Comparison of ENCODE assay signal across 25 cellular contexts in genomic region chr7:14682910-14683465, GRCh38.
"Had no signal": no experiment of that assay in that cellular context is flagged by ENCODE, and none has a peak within 500 bp of the region (broad histone marks: within the 10 kb centered on the region; RNA-seq: fewer than 3 reads in every experiment).

No MANE protein-coding gene starts in this region.

- H3K27ac Mint-ChIP-seq: dendritic cell treated with granulocyte-macrophage colony-stimulating factor and Interleukin-4, amounts not matched to agents 40 ng/mL and 50 ng/mL, for 4 days; effector memory CD8-positive, alpha-beta T cell; endodermal cell had no signal

- H3K9me3 ChIP-seq: colonic mucosa, esophagus muscularis mucosa, esophagus squamous epithelium, gastrocnemius medialis, gastroesophageal sphincter, heart left ventricle, heart right ventricle had no signal

- H3K27me3 Mint-ChIP-seq: effector memory CD8-positive, alpha-beta T cell had no signal

- H3K9me3 Mint-ChIP-seq: dendritic cell treated with granulocyte-macrophage colony-stimulating factor and Interleukin-4, amounts not matched to agents 40 ng/mL and 50 ng/mL, for 4 days; effector memory CD8-positive, alpha-beta T cell; endodermal cell had no signal

- ATAC-seq: effector memory CD8-positive, alpha-beta T cell; esophagus mucosa; foreskin keratinocyte; gastrocnemius medialis; gastroesophageal sphincter; heart left ventricle; heart right ventricle had no signal

- H3K27ac ChIP-seq: colonic mucosa, coronary artery, dorsolateral prefrontal cortex, epithelial cell of prostate, esophagus muscularis mucosa, esophagus squamous epithelium, foreskin keratinocyte, gastrocnemius medialis, gastroesophageal sphincter, heart left ventricle, heart right ventricle had no signal

- H3K36me3 ChIP-seq: colonic mucosa, esophagus squamous epithelium, gastrocnemius medialis, heart left ventricle, heart right ventricle had no signal

- H3K27me3 ChIP-seq: colonic mucosa, dorsolateral prefrontal cortex, esophagus muscularis mucosa, esophagus squamous epithelium, foreskin keratinocyte, gastrocnemius medialis, gastroesophageal sphincter, heart left ventricle, heart right ventricle had no signal

- H3K4me1 ChIP-seq: colonic mucosa, esophagus muscularis mucosa, esophagus squamous epithelium, foreskin keratinocyte, gastrocnemius medialis, gastroesophageal sphincter had no signal

- DNase-seq: colonic mucosa; cortex of kidney; dermis blood vessel endothelial cell; dorsolateral prefrontal cortex; effector CD4-positive, alpha-beta T cell; effector CD8-positive, alpha-beta T cell; effector memory CD4-positive, alpha-beta T cell; effector memory CD8-positive, alpha-beta T cell; endodermal cell; erythroblast; esophagus squamous epithelium; foreskin fibroblast; foreskin keratinocyte; foreskin melanocyte; gastrocnemius medialis; glutamatergic neuron; head of caudate nucleus; heart left ventricle; heart right ventricle had no signal

- H3K4me3 ChIP-seq: colonic mucosa, coronary artery, dorsolateral prefrontal cortex, esophagus muscularis mucosa, esophagus squamous epithelium, gastrocnemius medialis, gastroesophageal sphincter, heart left ventricle, heart right ventricle had no signal

- H3K4me3 Mint-ChIP-seq: dendritic cell treated with granulocyte-macrophage colony-stimulating factor and Interleukin-4, amounts not matched to agents 40 ng/mL and 50 ng/mL, for 4 days; effector memory CD8-positive, alpha-beta T cell; endodermal cell had no signal
